Comparison of ENCODE assay signal across 7 cellular contexts in the genomic region with DNA sequence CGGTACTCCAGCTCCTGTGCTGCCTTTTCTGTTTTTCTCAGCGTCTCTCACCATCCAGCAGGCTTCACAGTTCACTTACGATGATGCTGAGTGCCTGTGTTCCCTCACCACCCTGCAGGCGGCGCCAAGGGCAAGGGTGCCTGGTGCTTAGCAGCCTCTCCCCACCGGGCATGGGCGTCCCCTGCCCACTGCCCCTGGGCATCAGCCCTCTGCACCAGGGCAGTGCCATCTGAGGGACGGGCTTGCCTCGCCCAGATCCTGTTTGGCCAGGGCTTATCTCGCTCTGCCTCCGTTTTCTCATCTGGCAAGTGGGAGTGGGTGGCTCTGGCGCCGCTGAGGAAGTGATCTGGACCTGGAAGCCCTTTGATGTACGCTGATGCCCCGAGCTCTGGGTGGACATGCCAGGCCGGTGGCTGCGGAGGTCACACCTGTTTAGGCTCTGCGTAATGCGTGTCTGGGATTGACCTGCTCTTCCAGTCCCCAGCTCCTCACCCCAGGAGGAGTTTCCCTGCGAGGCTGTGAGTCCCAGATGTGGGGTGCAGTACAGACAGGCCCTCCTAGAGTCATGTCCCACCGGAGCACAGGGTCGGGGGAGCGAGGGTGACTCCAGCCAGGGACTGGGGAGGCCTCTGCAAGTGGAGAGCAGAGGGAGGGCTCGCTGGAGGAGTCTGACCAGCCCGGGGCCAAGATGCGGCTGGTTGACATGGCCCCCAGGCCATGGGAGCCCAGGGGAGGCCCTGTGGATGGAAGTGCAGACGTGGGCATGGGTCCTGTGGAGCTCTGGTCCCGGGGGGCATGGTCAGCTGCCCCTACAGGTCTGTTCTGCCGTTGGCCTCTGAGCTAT. TPM values are rescaled to one million over a fixed set of nuclear protein-coding genes. Genes with fewer than 3 reads are reported as not detected.
A peak's percentile ranks its signal among the peaks of the same experiment; 100 is the strongest.
DNase-seq lines count a peak whose midpoint lies in the region; ATAC-seq, FAIRE-seq and TF ChIP-seq lines count a peak whose summit lies in the region.

No MANE protein-coding gene starts in this region.

- TF ChIP-seq POLR2A in K562 (conservative IDR thresholded peaks at IDR 0.05): no peak

- H3K36me3 ChIP-seq in K562 (ENCODE audit: control insufficient read depth, insufficient read depth, low read length): no peaks in the 10 kb centered on the region
- H3K36me3 ChIP-seq in left lung: peaks cover 0 to 25% of the 10 kb centered on the region in 2 donors

- WGBS in K562 (ENCODE audit: insufficient coverage, low coverage, missing lambda C conversion rate): 26% methylated on average over 24 of the region's 29 CpGs

- no peaks in the 10 kb centered on the region for H3K27me3 ChIP-seq in K562 (ENCODE audit: control insufficient read depth in 2 of 2, insufficient read depth in 2 of 2, low read length in 2 of 2)
- H3K27me3 ChIP-seq in left lung: no peaks in the 10 kb centered on the region

- in situ Hi-C loops in K562 (cut with MboI): no loop called here

- ATAC-seq in K562: peak; percentile 46
- no peak for ATAC-seq in left lung
- ATAC-seq in HG02678 (IDR thresholded peaks at IDR 0.05; ENCODE audit: unreplicated experiment): no peak

- H3K4me1 ChIP-seq in K562 (replicated peaks in 1 of 2; ENCODE audit: control insufficient read depth in 2 of 2, insufficient read depth in 2 of 2, low read length in 2 of 2) (peaks cover 6 to 87% of the 10 kb centered on the region in 2 experiments; a peak in 2 of 5 replicates), left lung (peaks cover 41 to 87% of the 10 kb centered on the region in 2 donors)

- no peak overlapping the region for H2AFZ ChIP-seq in K562 (ENCODE audit: low read depth, low read length)

- no peaks in the 10 kb centered on the region for H3K79me2 ChIP-seq in K562 (ENCODE audit: control insufficient read depth, insufficient read depth, low read length)

- no peak overlapping the region for H3K4me3 ChIP-seq in K562
- no peak overlapping the region for H3K4me3 ChIP-seq in retinal pigment epithelial cell (ENCODE audit: low read length)
- H3K4me3 ChIP-seq in left lung: no peak overlapping the region

- no peaks in the 10 kb centered on the region for H3K9me1 ChIP-seq in K562 (ENCODE audit: control insufficient read depth, insufficient read depth, low read length)

- H4K20me1 ChIP-seq in K562 (replicated peaks; ENCODE audit: control insufficient read depth, insufficient read depth, low read length): 0 out of 2 replicates have a peak, but pooled peaks cover 5% of the 10 kb centered on the region

- H3K4me2 ChIP-seq in K562 (ENCODE audit: insufficient read depth, low read length): peak overlapping the region; percentile 5; the same call in 1 of the 2 replicates

- CTCF ChIA-PET in K562 (lab: Yijun Ruan, JAX; ENCODE audit: low intra/inter-chr PET ratio): no interaction called here

- no TSS peak for BruUV-seq in K562 (replicated peaks; lab: Mats Ljungman, UMichigan)

- H3K27ac ChIP-seq in K562 (ENCODE audit: extremely low read depth, low read depth, low read length): no peak overlapping the region
- peak overlapping the region in 1 of 2 donors; percentile 19 for H3K27ac ChIP-seq in left lung

- TF ChIP-seq CTCF in GM10266 (IDR thresholded peaks at IDR 0.05; ENCODE audit: control insufficient read depth, insufficient read depth, low read depth, missing control alignments) (peak; percentile 24), LNCAP (IDR thresholded peaks at IDR 0.05) (peak; percentile 40), K562 (IDR thresholded peaks at IDR 0.05 in 2 of 3, conservative IDR thresholded peaks at IDR 0.05 in 1 of 3; ENCODE audit: insufficient read depth in 2 of 3, low read depth in 1 of 3, low read length in 3 of 3) (peak; percentile 52 to 67 (median 66)), retinal pigment epithelial cell (conservative IDR thresholded peaks at IDR 0.05; ENCODE audit: low read depth, low read length) (peak; percentile 48), left lung (IDR thresholded peaks at IDR 0.05) (no peak)

- TF ChIP-seq RAD21 in K562 (CRISPR knock-in tag; conservative IDR thresholded peaks at IDR 0.05 in 1 of 2, IDR thresholded peaks at IDR 0.05 in 1 of 2): peak in 1 of 2 experiments; percentile 33; a peak in 2 of 4 replicates

- DNase-seq in GM10266 (ENCODE audit: extremely low spot score) (no peak), K562 (ENCODE audit: extremely low read depth in 1 of 4, low spot score in 3 of 4) (peak in 1 of 4 experiments; percentile 49), retinal pigment epithelial cell (ENCODE audit: low read depth) (no peak), left lung (no peak), HK-2 (ENCODE audit: unreplicated experiment) (no peak)

- POLR2A ChIA-PET in K562 (lab: Yijun Ruan, JAX): interaction anchor here (0.6 to 1.1 kb wide), 2 partner anchors 10 to 72 kb away, joined by 3 read pairs; no protein-coding TSS in a partner anchor

- H3K9me3 ChIP-seq in K562 (replicated peaks; ENCODE audit: control insufficient read depth, insufficient read depth, low read depth, low read length) (no peaks in the 10 kb centered on the region), left lung (no peaks in the 10 kb centered on the region)

- H3K9ac ChIP-seq in K562 (ENCODE audit: insufficient read depth in 1 of 2, low read depth in 2 of 2, low read length in 2 of 2): peak overlapping the region in 1 of 2 experiments; percentile 71; a peak in 2 of 4 replicates

- no peak for TF ChIP-seq EP300 in K562 (IDR thresholded peaks at IDR 0.05; ENCODE audit: low read length)

- FAIRE-seq in K562 (lab: Jason Lieb, UNC): no peak

- intact Hi-C loops in K562 (cut with micrococcal nuclease): no loop called here
- intact Hi-C loops in left lung (cut with DNase I): no loop called here

TF ChIP-seq in K562, 482 proteins besides CTCF, POLR2A, EP300 and RAD21 (continues in another document):
- TF ChIP-seq, protein P1, sequence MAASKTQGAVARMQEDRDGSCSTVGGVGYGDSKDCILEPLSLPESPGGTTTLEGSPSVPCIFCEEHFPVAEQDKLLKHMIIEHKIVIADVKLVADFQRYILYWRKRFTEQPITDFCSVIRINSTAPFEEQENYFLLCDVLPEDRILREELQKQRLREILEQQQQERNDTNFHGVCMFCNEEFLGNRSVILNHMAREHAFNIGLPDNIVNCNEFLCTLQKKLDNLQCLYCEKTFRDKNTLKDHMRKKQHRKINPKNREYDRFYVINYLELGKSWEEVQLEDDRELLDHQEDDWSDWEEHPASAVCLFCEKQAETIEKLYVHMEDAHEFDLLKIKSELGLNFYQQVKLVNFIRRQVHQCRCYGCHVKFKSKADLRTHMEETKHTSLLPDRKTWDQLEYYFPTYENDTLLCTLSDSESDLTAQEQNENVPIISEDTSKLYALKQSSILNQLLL (CRISPR knock-in tag; IDR thresholded peaks at IDR 0.05; ENCODE audit: borderline replicate concordance): no peak
- TF ChIP-seq KAT7 (CRISPR knock-in tag; IDR thresholded peaks at IDR 0.05; ENCODE audit: borderline replicate concordance) (no peak), CTBP1 (IDR thresholded peaks at IDR 0.05; ENCODE audit: borderline replicate concordance) (peak; percentile 56; the same call in 1 of the 2 replicates), TAF7 (tag; IDR thresholded peaks at IDR 0.05) (no peak), SREBF2 (CRISPR knock-in tag; IDR thresholded peaks at IDR 0.05) (no peak), CBX1 (IDR thresholded peaks at IDR 0.05; ENCODE audit: low read depth) (peak; percentile 56; the same call in 1 of the 2 replicates), SP1 (CRISPR knock-in tag; IDR thresholded peaks at IDR 0.05) (no peak), ZC3H4 (CRISPR knock-in tag; IDR thresholded peaks at IDR 0.05; ENCODE audit: borderline replicate concordance) (no peak)

RNA-seq across cellular contexts. Expression of a gene that starts 11.8 kb away (rescaled TPM):
- 4.3 and 18.5 TPM in 2 replicates for total RNA-seq in K562 (2011; cell fraction: chromatin; rRNA removed; ENCODE audit: low replicate concordance)
- total RNA-seq in K562 (2011; cell fraction: nucleolus; rRNA removed): 13.6 and 17.2 TPM in 2 replicates
- 8.4 and 9.7 TPM in 2 replicates for total RNA-seq in K562 (2011; cell fraction: nucleoplasm; rRNA removed)
- total RNA-seq in K562 (2014; rRNA removed): 1.4 and 1.5 TPM in 2 replicates
- total RNA-seq in K562 (2014; rRNA removed; fragmentation: Illumina TruSeq; extraction: Trizol): 0.06 and 0.11 TPM in 2 replicates
- total RNA-seq in K562 (2015; rRNA removed; fragmentation: Illumina TruSeq; extraction: Trizol): 0.62 and 0.79 TPM in 2 replicates
- total RNA-seq in K562 (2021): 4.9 and 5.5 TPM in 2 replicates
- 1.7 and 4.5 TPM in 2 replicates for polyA plus RNA-seq in K562 (2011; rRNA removed)
- polyA plus RNA-seq in K562 (2011; cell fraction: cytosol; rRNA removed): 2.7 and 5.1 TPM in 2 replicates
- polyA plus RNA-seq in K562 (2011; cell fraction: nucleus; rRNA removed): 13.6 and 13.8 TPM in 2 replicates
- 3.5 and 7.4 TPM in 2 replicates for polyA plus RNA-seq in K562 (2012)
- 1.1 and 2.0 TPM in 2 replicates for polyA plus RNA-seq in K562 (2014; fragmentation: Illumina TruSeq; extraction: Trizol)
- polyA plus RNA-seq in K562 (2014; fragmentation: Nextera tagmentation; extraction: Ambion mirVana): under 1 TPM; 0.01 to 0.04 TPM
- 1.1 and 1.9 TPM in 2 replicates for polyA plus RNA-seq in K562 (2014; rRNA removed)
- 0.96 and 1.1 TPM in 2 replicates for polyA minus RNA-seq in K562 (2011; rRNA and poly(A)+ RNA removed)
- 5.5 and 6.6 TPM in 2 replicates for polyA minus RNA-seq in K562 (2011; cell fraction: cytosol; rRNA and poly(A)+ RNA removed)
- polyA minus RNA-seq in K562 (2011; cell fraction: nucleus; rRNA and poly(A)+ RNA removed): 5.7 and 5.9 TPM in 2 replicates
- total RNA-seq in left lung: 100 to 1,000 TPM in 1 of 2 donors, 10 to 100 TPM in 1; 82.9 to 105 TPM

RNA-seq across cellular contexts. Expression of a gene that starts 44.4 kb away (rescaled TPM):
- 0.07 and 0.12 TPM in 2 replicates for total RNA-seq in K562 (2011; cell fraction: chromatin; rRNA removed; ENCODE audit: low replicate concordance)
- total RNA-seq in K562 (2011; cell fraction: nucleolus; rRNA removed): 0.17 TPM in 1 of 2 replicates, not detected in the other
- total RNA-seq in K562 (2011; cell fraction: nucleoplasm; rRNA removed): 0.07 and 0.08 TPM in 2 replicates
- total RNA-seq in K562 (2014; rRNA removed): not detected in 2 replicates
- not detected in 2 replicates for total RNA-seq in K562 (2014; rRNA removed; fragmentation: Illumina TruSeq; extraction: Trizol)
- total RNA-seq in K562 (2015; rRNA removed; fragmentation: Illumina TruSeq; extraction: Trizol): not detected in 2 replicates
- not detected in 2 replicates for total RNA-seq in K562 (2021)
- polyA plus RNA-seq in K562 (2011; rRNA removed): not detected in 2 replicates
- polyA plus RNA-seq in K562 (2011; cell fraction: cytosol; rRNA removed): not detected in 2 replicates
- polyA plus RNA-seq in K562 (2011; cell fraction: nucleus; rRNA removed): not detected in 2 replicates
- 0.04 and 0.08 TPM in 2 replicates for polyA plus RNA-seq in K562 (2012)
- polyA plus RNA-seq in K562 (2014; fragmentation: Illumina TruSeq; extraction: Trizol): not detected in 2 replicates
- polyA plus RNA-seq in K562 (2014; fragmentation: Nextera tagmentation; extraction: Ambion mirVana): not detected
- not detected in 2 replicates for polyA plus RNA-seq in K562 (2014; rRNA removed)
- 0.04 TPM in 1 of 2 replicates, not detected in the other for polyA minus RNA-seq in K562 (2011; rRNA and poly(A)+ RNA removed)
- not detected in 2 replicates for polyA minus RNA-seq in K562 (2011; cell fraction: cytosol; rRNA and poly(A)+ RNA removed)
- not detected in 2 replicates for polyA minus RNA-seq in K562 (2011; cell fraction: nucleus; rRNA and poly(A)+ RNA removed)
- 1 to 10 TPM in 1 of 2 donors, under 1 TPM in 1; 0.13 to 1.3 TPM for total RNA-seq in left lung

Comparison
In these comparisons a context has a peak if more than half of its experiments do, and no peak if none do; other contexts are left out.
1. CTCF ChIP-seq: peak in GM10266 (single experiment), LNCAP (single experiment), K562 (3 of 3) and retinal pigment epithelial cell (single experiment); none in left lung (0 of 2).
2. RNA of a gene that starts 11.8 kb away (total RNA-seq): 82.9 to 105 TPM in left lung; 0.06 to 18.5 TPM in K562; every median in the first group is over 4 times any median in the second.